Comparison of ENCODE assay signal across 8 cellular contexts in genomic region chr13:111202745-111203144, GRCh38.
A peak's percentile ranks its signal among the peaks of the same experiment; 100 is the strongest.
DNase-seq lines count a peak whose midpoint lies in the region; ATAC-seq, FAIRE-seq and TF ChIP-seq lines count a peak whose summit lies in the region.

No MANE protein-coding gene starts in this region.

- peak; percentile 13 to 26 for DNase-seq in A549 (ENCODE audit: low read depth in 1 of 2, low spot score in 1 of 2)
- DNase-seq in GM18507 (ENCODE audit: extremely low spot score, insufficient read length, low read depth), result peak; percentile 47
- DNase-seq in NCI-H774 (lab: John Stamatoyannopoulos, UW), result peak; percentile 34
- DNase-seq in endodermal cell, result no peak
- peak; percentile 88 for DNase-seq in non-pigmented ciliary epithelial cell (ENCODE audit: low read depth)
- DNase-seq in cortex of kidney (lab: John Stamatoyannopoulos, UW), result no peak
- no peak for DNase-seq in NCI-H2171 treated with DMSO at 0.1 percent for 48 hours (lab: John Stamatoyannopoulos, UW)

- peaks cover 10% of the 10 kb centered on the region for H3K36me3 ChIP-seq in endodermal cell (ENCODE audit: control insufficient read depth, insufficient read depth, low read length)

- peaks cover 2% of the 10 kb centered on the region for H3K9me3 Mint-ChIP-seq in endodermal cell

- H3K4me3 ChIP-seq in A549 (no peak overlapping the region), endodermal cell (ENCODE audit: low read length) (no peak overlapping the region)

- TF ChIP-seq RAD21 in A549 (conservative IDR thresholded peaks at IDR 0.05 in 1 of 2, IDR thresholded peaks at IDR 0.05 in 1 of 2), result no peak

- H3K9ac ChIP-seq in endodermal cell (ENCODE audit: extremely low read depth, low read length, poor library complexity, severe bottlenecking), result no peak overlapping the region

- FAIRE-seq in A549 (lab: Jason Lieb, UNC), result no peak
- peak; percentile 91 for FAIRE-seq in GM18507 (lab: Jason Lieb, UNC)

- H3K4me3 Mint-ChIP-seq in endodermal cell, result no peak overlapping the region

- no peak for TF ChIP-seq CTCF in A549 (IDR thresholded peaks at IDR 0.05)
- TF ChIP-seq CTCF in endodermal cell (conservative IDR thresholded peaks at IDR 0.05), result no peak

- H3K27me3 Mint-ChIP-seq in endodermal cell (ENCODE audit: insufficient read depth), result no peaks in the 10 kb centered on the region

- no peaks in the 10 kb centered on the region for H3K9me3 ChIP-seq in A549
- H3K9me3 ChIP-seq in endodermal cell (ENCODE audit: control insufficient read depth, low read length), result no peaks in the 10 kb centered on the region

- H3K27me3 ChIP-seq in endodermal cell (ENCODE audit: control insufficient read depth, insufficient read depth, low read length, poor library complexity, severe bottlenecking), result no peaks in the 10 kb centered on the region

- CTCF ChIA-PET in A549 (lab: Yijun Ruan, JAX), result no interaction called here

- no peak overlapping the region for H3K27ac Mint-ChIP-seq in endodermal cell

- TF ChIP-seq POLR2A in A549 (IDR thresholded peaks at IDR 0.05; ENCODE audit: low read length), result no peak

- H3K27ac ChIP-seq in A549, result no peak overlapping the region
- peak overlapping the region; percentile 73 for H3K27ac ChIP-seq in endodermal cell (ENCODE audit: low read depth, low read length)

- TF ChIP-seq EP300 in A549 (IDR thresholded peaks at IDR 0.05), result no peak

- H3K4me2 ChIP-seq in A549, result no peak overlapping the region

- peaks cover 34% of the 10 kb centered on the region for H3K4me1 Mint-ChIP-seq in endodermal cell

- WGBS in A549 (ENCODE audit: missing lambda C conversion rate), result 79% methylated on average over 1 of the region's 1 CpG
- 92% methylated on average over 1 of the region's 1 CpG; no CpG with 5 or more reads in 1 of the 2 experiments for WGBS in endodermal cell (ENCODE audit: insufficient coverage in 1 of 2, insufficient read length in 1 of 2), 2 experiments

- H3K36me3 Mint-ChIP-seq in endodermal cell (ENCODE audit: low read depth), result peaks cover 23% of the 10 kb centered on the region

- 0 out of 3 replicates have a peak, but pooled peaks cover 5% of the 10 kb centered on the region for H3K4me1 ChIP-seq in A549
- peaks cover 3% of the 10 kb centered on the region for H3K4me1 ChIP-seq in endodermal cell (ENCODE audit: control insufficient read depth, insufficient read depth, low read length)

- peak in 1 of 2 experiments; percentile 55; a peak in 3 of 6 replicates for ATAC-seq in A549
- peak; percentile 79 for ATAC-seq in HG02885 (IDR thresholded peaks at IDR 0.05; ENCODE audit: poor library complexity, unreplicated experiment)

- POLR2A ChIA-PET in A549 (lab: Yijun Ruan, JAX), result no interaction called here

TF ChIP-seq in A549, 52 proteins besides CTCF, POLR2A, EP300 and RAD21:
- TF ChIP-seq JUN (IDR thresholded peaks at IDR 0.05) (no peak), HDAC2 (IDR thresholded peaks at IDR 0.05) (no peak), FOXS1 (CRISPR knock-in tag; IDR thresholded peaks at IDR 0.05) (no peak), TFCP2L1 (CRISPR knock-in tag; IDR thresholded peaks at IDR 0.05) (no peak), CHD4 (IDR thresholded peaks at IDR 0.05; ENCODE audit: borderline replicate concordance) (no peak), MYC (IDR thresholded peaks at IDR 0.05; ENCODE audit: borderline replicate concordance, low read length) (no peak), HOXA7 (CRISPR knock-in tag; IDR thresholded peaks at IDR 0.05) (no peak), REST (IDR thresholded peaks at IDR 0.05) (no peak), CEBPB (IDR thresholded peaks at IDR 0.05) (no peak), BHLHE40 (IDR thresholded peaks at IDR 0.05; ENCODE audit: low read depth, low read length) (no peak), ELK1 (IDR thresholded peaks at IDR 0.05; ENCODE audit: low read depth, low read length) (no peak), EHMT2 (IDR thresholded peaks at IDR 0.05; ENCODE audit: low read depth) (no peak), NPAS2 (CRISPR knock-in tag; IDR thresholded peaks at IDR 0.05; ENCODE audit: borderline replicate concordance) (no peak), TP53 (CRISPR knock-in tag; IDR thresholded peaks at IDR 0.05) (no peak), POLR2AphosphoS2 (conservative IDR thresholded peaks at IDR 0.05; ENCODE audit: low read length) (no peak), RNF2 (IDR thresholded peaks at IDR 0.05; ENCODE audit: borderline replicate concordance, low read depth) (no peak), NR3C1 (IDR thresholded peaks at IDR 0.05) (no peak), KDM1A (IDR thresholded peaks at IDR 0.05; ENCODE audit: low read depth) (no peak), CBX8 (IDR thresholded peaks at IDR 0.05) (no peak), ZNF302 (CRISPR knock-in tag; IDR thresholded peaks at IDR 0.05) (no peak)

Comparison
In these comparisons a context has a peak if more than half of its experiments do, and no peak if none do; other contexts are left out.
1. DNase-seq: peak in A549 (2 of 2), GM18507 (single experiment), NCI-H774 (single experiment) and non-pigmented ciliary epithelial cell (single experiment); none in endodermal cell (single experiment), cortex of kidney (single experiment) and NCI-H2171 treated with DMSO at 0.1 percent for 48 hours (single experiment).